ENCODE assay signal across 9 cellular contexts in the genomic region with DNA sequence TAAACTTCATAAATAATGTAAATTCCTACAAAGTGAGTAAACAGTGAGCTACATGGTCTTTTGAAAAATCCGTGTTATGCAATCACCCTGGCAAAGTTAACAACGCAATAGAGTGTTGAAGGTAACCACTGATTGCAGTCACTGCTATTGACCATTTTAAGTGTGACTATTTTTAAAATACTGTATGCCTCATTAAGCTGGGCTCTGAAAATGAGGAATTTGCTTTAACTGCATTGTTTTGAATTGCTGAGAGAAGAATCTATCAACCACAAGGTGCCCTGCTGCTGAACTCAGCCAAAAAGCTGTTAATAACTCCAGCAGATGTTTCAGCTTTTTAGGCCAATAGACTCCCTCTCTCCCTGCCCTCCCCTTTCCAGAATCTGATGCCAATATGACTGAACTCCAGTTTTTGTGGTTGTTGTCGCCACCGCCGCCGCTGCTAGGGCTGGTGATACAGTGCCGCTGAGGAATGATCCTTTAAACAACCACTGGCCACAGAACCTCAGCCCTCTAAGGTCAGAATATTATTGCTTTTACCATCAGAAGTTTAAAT. TPM values are rescaled to one million over a fixed set of nuclear protein-coding genes. Genes with fewer than 3 reads are reported as not detected.
DNase-seq lines count a peak whose midpoint lies in the region; TF ChIP-seq lines count a peak whose summit lies in the region.
"Had no signal": no experiment of that assay in that cellular context is flagged by ENCODE, and none has a peak within 500 bp of the region (broad histone marks: within the 10 kb centered on the region; RNA-seq: fewer than 3 reads in every experiment).

No MANE protein-coding gene starts in this region.

- no peaks in the 10 kb centered on the region for H3K27me3 ChIP-seq in BLaER1 treated with 17β-estradiol and CSF1 and Interleukin-3, amounts not matched to agents 10 nM and 100 nM
- H3K27me3 ChIP-seq in esophagus squamous epithelium = no peaks in the 10 kb centered on the region

- H3K4me2 ChIP-seq in BLaER1 treated with 17β-estradiol and CSF1 and Interleukin-3, amounts not matched to agents 10 nM and 100 nM = peak overlapping the region in 9 of 11 experiments; percentile 8 to 57 (median 32); a peak in 15 of 22 replicates

- H3K27ac ChIP-seq in BLaER1 treated with 17β-estradiol and CSF1 and Interleukin-3, amounts not matched to agents 10 nM and 100 nM = peak overlapping the region in 3 of 11 experiments; percentile 7 to 30 (median 17); a peak in 3 of 22 replicates
- peak overlapping the region in 3 of 4 donors; percentile 6 to 45 (median 21) for H3K27ac ChIP-seq in esophagus squamous epithelium

- no peaks in the 10 kb centered on the region for H3K9me3 ChIP-seq in BLaER1 treated with 17β-estradiol and CSF1 and Interleukin-3, amounts not matched to agents 10 nM and 100 nM (replicated peaks in 1 of 11)
- H3K9me3 ChIP-seq in esophagus squamous epithelium = no peaks in the 10 kb centered on the region

- peak; percentile 71 to 88 for DNase-seq in NCI-H446 (lab: John Stamatoyannopoulos, UW)
- DNase-seq in esophagus squamous epithelium (lab: John Stamatoyannopoulos, UW) = no peak
- no peak for DNase-seq in nephron progenitor cell
- no peak for DNase-seq in iPS-NIHi7 (ENCODE audit: extremely low spot score)
- DNase-seq in activated CD4-positive, alpha-beta T cell treated with anti-CD3 and anti-CD28 coated beads, Interleukin-2, amount 50 U/mL, for 1 hour = no peak
- no peak for DNase-seq in HuH-7 (ENCODE audit: low spot score)
- no peak for DNase-seq in ACHN
- DNase-seq: NCI-H1105 treated with DMSO at 0.1 percent for 48 hours had no signal

- peaks cover 24% of the 10 kb centered on the region for H3K4me1 Mint-ChIP-seq in nephron progenitor cell

- no peaks in the 10 kb centered on the region for H3K9me3 Mint-ChIP-seq in nephron progenitor cell

- H3K27ac Mint-ChIP-seq in nephron progenitor cell = peak overlapping the region; percentile 16

- H3K36me3 Mint-ChIP-seq in nephron progenitor cell (ENCODE audit: low read depth) = no peaks in the 10 kb centered on the region

- WGBS in esophagus squamous epithelium, 2 donors = 30 to 53% methylated on average over 7 of the region's 7 CpGs

- no peaks in the 10 kb centered on the region for H3K36me3 ChIP-seq in BLaER1 treated with 17β-estradiol and CSF1 and Interleukin-3, amounts not matched to agents 10 nM and 100 nM
- no peaks in the 10 kb centered on the region for H3K36me3 ChIP-seq in esophagus squamous epithelium

- TF ChIP-seq POLR2A in esophagus squamous epithelium (IDR thresholded peaks at IDR 0.05) = no peak

- TF ChIP-seq CTCF in esophagus squamous epithelium (IDR thresholded peaks at IDR 0.05) (no peak), nephron progenitor cell (IDR thresholded peaks at IDR 0.05) (no peak)

- H3K27me3 Mint-ChIP-seq in nephron progenitor cell (ENCODE audit: low read depth, poor library complexity) = no peaks in the 10 kb centered on the region

- in situ Hi-C loops in ACHN (cut with HindIII; ENCODE audit: low pct_ligation_motif_present, low pct_unique_long_range_greater_than_20kb, low sequenced_read_pairs) = no loop called here

- H3K4me3 Mint-ChIP-seq in nephron progenitor cell = no peak overlapping the region

- intact Hi-C loops in esophagus squamous epithelium (cut with DNase I) = no loop called here

- H3K9ac ChIP-seq in BLaER1 treated with 17β-estradiol and CSF1 and Interleukin-3, amounts not matched to agents 10 nM and 100 nM = no peak overlapping the region

- H4K20me1 ChIP-seq in BLaER1 treated with 17β-estradiol and CSF1 and Interleukin-3, amounts not matched to agents 10 nM and 100 nM = no peaks in the 10 kb centered on the region

- peaks cover 0 to 24% (median 14%) of the 10 kb centered on the region in 10 experiments; a peak in 14 of 20 replicates for H3K4me1 ChIP-seq in BLaER1 treated with 17β-estradiol and CSF1 and Interleukin-3, amounts not matched to agents 10 nM and 100 nM
- peaks cover 17 to 40% (median 24%) of the 10 kb centered on the region in 3 donors for H3K4me1 ChIP-seq in esophagus squamous epithelium

- no peak overlapping the region for H3K4me3 ChIP-seq in BLaER1 treated with 17β-estradiol and CSF1 and Interleukin-3, amounts not matched to agents 10 nM and 100 nM
- no peak overlapping the region for H3K4me3 ChIP-seq in esophagus squamous epithelium

RNA-seq across cellular contexts. Expression of gene SMARCA2, which starts 35.3 kb away (rescaled TPM):
- 10 to 100 TPM; 51.0 to 93.3 (median 64.1) TPM for total RNA-seq in esophagus squamous epithelium

Comparison
In these comparisons a context has a peak if more than half of its experiments do, and no peak if none do; other contexts are left out.
1. DNase-seq: peak in NCI-H446 (2 of 2); none in esophagus squamous epithelium (single experiment), nephron progenitor cell (single experiment), iPS-NIHi7 (single experiment), activated CD4-positive, alpha-beta T cell treated with anti-CD3 and anti-CD28 coated beads, Interleukin-2, amount 50 U/mL, for 1 hour (single experiment), HuH-7 (single experiment) and ACHN (single experiment).